ENCODE assay signal across 9 cellular contexts in the genomic region with DNA sequence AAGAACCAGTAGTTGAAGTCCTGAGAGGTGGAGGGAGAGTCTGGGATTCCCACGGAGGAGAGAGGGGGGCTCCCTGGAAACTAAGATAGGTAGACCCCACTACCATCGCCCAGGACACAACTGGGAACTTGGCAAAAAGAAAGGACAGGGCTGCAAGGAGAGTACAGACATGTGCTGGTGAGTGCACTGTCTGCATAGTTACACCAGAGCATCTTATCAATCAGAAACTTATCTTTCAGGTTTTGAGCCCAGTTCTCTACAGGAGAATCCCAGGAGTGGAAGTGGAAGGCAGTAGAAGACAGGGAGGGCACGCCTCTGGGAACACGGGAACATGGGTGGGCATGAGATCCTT. TPM values are rescaled to one million over a fixed set of nuclear protein-coding genes. Genes with fewer than 3 reads are reported as not detected.
DNase-seq lines count a peak whose midpoint lies in the region; FAIRE-seq and TF ChIP-seq lines count a peak whose summit lies in the region.
"Had no signal": no experiment of that assay in that cellular context is flagged by ENCODE, and none has a peak within 500 bp of the region (broad histone marks: within the 10 kb centered on the region; RNA-seq: fewer than 3 reads in every experiment).

No MANE protein-coding gene starts in this region.

- H3K4me2 ChIP-seq in osteoblast (ENCODE audit: insufficient read depth, low read length): peak overlapping the region; percentile 44

- H3K4me3 ChIP-seq in GM06990 (replicated peaks; ENCODE audit: low read depth, low read length) (peak overlapping the region; percentile 33), HL-60 (replicated peaks; ENCODE audit: insufficient read depth, low read length) (peak overlapping the region; percentile 17), osteoblast (ENCODE audit: insufficient read depth, low read length) (no peak overlapping the region)

- H2AFZ ChIP-seq in osteoblast (ENCODE audit: low read length): no peak overlapping the region

- no peaks in the 10 kb centered on the region for H3K9me3 ChIP-seq in osteoblast (ENCODE audit: low read depth, low read length)

- H3K27me3 ChIP-seq in GM06990 (replicated peaks; ENCODE audit: control insufficient read depth, insufficient read depth, low read length) (no peaks in the 10 kb centered on the region), HL-60 (ENCODE audit: insufficient read depth, poor library complexity, severe bottlenecking) (no peaks in the 10 kb centered on the region), osteoblast (ENCODE audit: insufficient read depth, low read length) (no peaks in the 10 kb centered on the region)

- H4K20me1 ChIP-seq in osteoblast (ENCODE audit: insufficient read depth, low read length): no peaks in the 10 kb centered on the region

- peaks cover 5% of the 10 kb centered on the region for H3K79me2 ChIP-seq in osteoblast (ENCODE audit: insufficient read depth, low read length)

- peaks cover 36% of the 10 kb centered on the region for H3K4me1 ChIP-seq in osteoblast (ENCODE audit: insufficient read depth, low read length)

- H3K27ac ChIP-seq in HL-60 (replicated peaks): peak overlapping the region; percentile 92
- H3K27ac ChIP-seq in caudate nucleus (ENCODE audit: low read depth, low read length): peak overlapping the region; percentile 79
- peak overlapping the region; percentile 64 for H3K27ac ChIP-seq in osteoblast (ENCODE audit: low read depth, low read length)

- H3K36me3 ChIP-seq in GM06990 (ENCODE audit: control insufficient read depth, insufficient read depth, low read length) (peaks cover 1% of the 10 kb centered on the region), osteoblast (ENCODE audit: insufficient read depth, low read length) (peaks cover 8% of the 10 kb centered on the region)

- no peak for FAIRE-seq in D721Med (lab: Jason Lieb, UNC)

- no peak for TF ChIP-seq CTCF in GM06990 (IDR thresholded peaks at IDR 0.05; ENCODE audit: insufficient read depth, low read length, poor library complexity, severe bottlenecking)
- no peak for TF ChIP-seq CTCF in HL-60 (IDR thresholded peaks at IDR 0.05; ENCODE audit: insufficient read depth, low read length)
- no peak for TF ChIP-seq CTCF in osteoblast (IDR thresholded peaks at IDR 0.05; ENCODE audit: extremely low read depth, low read depth, low read length)
- TF ChIP-seq CTCF in D721Med (IDR thresholded peaks at IDR 0.05; ENCODE audit: insufficient read depth, missing control alignments): no peak

- no peak for DNase-seq in GM06990 (ENCODE audit: extremely low read depth, insufficient read length)
- no peak for DNase-seq in HL-60 (ENCODE audit: low read depth in 1 of 2, low spot score in 1 of 2)
- DNase-seq in caudate nucleus (lab: John Stamatoyannopoulos, UW): no peak
- DNase-seq in osteoblast (ENCODE audit: insufficient read length, low spot score, missing footprints): peak; percentile 67
- DNase-seq in NCI-H1436 (lab: John Stamatoyannopoulos, UW): no peak
- DNase-seq in NCI-H187 treated with DMSO at 0.1 percent for 48 hours (lab: John Stamatoyannopoulos, UW): no peak
- no peak for DNase-seq in D721Med (ENCODE audit: insufficient read length, low spot score)
- DNase-seq in superior temporal gyrus (ENCODE audit: extremely low spot score): no peak

RNA-seq across cellular contexts. Expression of a gene that starts 12.2 kb away (rescaled TPM):
- total RNA-seq in osteoblast: 43.6 and 56.8 TPM in 2 replicates

RNA-seq across cellular contexts. Expression of a gene that starts 12.5 kb away (rescaled TPM):
- not detected in 2 replicates for total RNA-seq in osteoblast
- total RNA-seq: NCI-H460 had no signal

RNA-seq across cellular contexts. Expression of a gene that starts 13.2 kb away (rescaled TPM):
- total RNA-seq in osteoblast: 2.2 and 2.9 TPM in 2 replicates

RNA-seq across cellular contexts. Expression of a gene that starts 15.8 kb away (rescaled TPM):
- total RNA-seq in osteoblast: not detected in 2 replicates
- total RNA-seq: NCI-H460 had no signal

RNA-seq across cellular contexts. Expression of a gene that starts 17.8 kb away (rescaled TPM):
- total RNA-seq in osteoblast: 240 and 262 TPM in 2 replicates
